1 cellular context compared by ENCODE assay signal in genomic region chr7:45968312-45968711, GRCh38.
TF ChIP-seq lines count a peak whose summit lies in the region.

No MANE protein-coding gene starts in this region.

TF ChIP-seq in IMR-90, 13 proteins besides CTCF, POLR2A, EP300 and RAD21:
- TF ChIP-seq RCOR1 (IDR thresholded peaks at IDR 0.05; ENCODE audit: insufficient replicate concordance, low read length) (no peak), BHLHE40 (IDR thresholded peaks at IDR 0.05; ENCODE audit: low read depth, low read length) (no peak), FOS (IDR thresholded peaks at IDR 0.05; ENCODE audit: low read depth, low read length) (no peak), MAFK (IDR thresholded peaks at IDR 0.05; ENCODE audit: low read depth, low read length) (no peak), SMC3 (IDR thresholded peaks at IDR 0.05; ENCODE audit: low read depth, low read length) (no peak), MXI1 (IDR thresholded peaks at IDR 0.05; ENCODE audit: borderline replicate concordance, low read depth, low read length) (no peak), CHD1 (IDR thresholded peaks at IDR 0.05; ENCODE audit: low read depth, low read length) (no peak), MAZ (IDR thresholded peaks at IDR 0.05; ENCODE audit: borderline replicate concordance, low read depth, low read length) (no peak), RFX5 (IDR thresholded peaks at IDR 0.05; ENCODE audit: low read depth, low read length) (no peak), USF2 (IDR thresholded peaks at IDR 0.05; ENCODE audit: low read depth, low read length) (no peak), NFE2L2 (IDR thresholded peaks at IDR 0.05; ENCODE audit: low read depth, low read length) (no peak), CEBPB (IDR thresholded peaks at IDR 0.05; ENCODE audit: low read depth, low read length) (no peak), ELK1 (IDR thresholded peaks at IDR 0.05; ENCODE audit: borderline replicate concordance, low read depth, low read length) (no peak)
